ENCODE assay signal across 16 cellular contexts in the genomic region with DNA sequence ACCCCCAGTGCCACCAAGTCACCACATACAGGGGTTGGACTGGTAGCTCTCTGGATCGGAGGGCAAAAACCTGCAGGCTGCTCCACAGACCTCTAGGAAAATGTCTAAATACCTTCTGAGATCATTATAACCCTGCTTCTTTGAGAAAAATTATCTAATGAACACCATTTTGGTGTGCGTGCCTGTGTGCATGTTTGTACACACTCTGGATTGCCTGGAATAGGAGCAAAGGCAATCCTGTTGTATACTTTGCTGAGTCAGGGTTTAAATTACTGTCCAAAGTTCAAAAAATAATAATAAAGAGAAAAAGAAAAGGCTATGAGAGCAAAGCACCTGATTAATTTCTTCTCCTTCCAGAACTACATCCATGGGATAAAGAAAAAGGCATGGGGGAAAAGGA. TPM values are rescaled to one million over a fixed set of nuclear protein-coding genes. Genes with fewer than 3 reads are reported as not detected.
DNase-seq lines count a peak whose midpoint lies in the region; ATAC-seq and TF ChIP-seq lines count a peak whose summit lies in the region.
"Had no signal": no experiment of that assay in that cellular context is flagged by ENCODE, and none has a peak within 500 bp of the region (broad histone marks: within the 10 kb centered on the region; RNA-seq: fewer than 3 reads in every experiment).

No MANE protein-coding gene starts in this region.

- H3K4me1 ChIP-seq in GM23338 (ENCODE audit: insufficient read depth) (peaks cover 48% of the 10 kb centered on the region), mucosa of descending colon (ENCODE audit: low read depth) (peaks cover 34% of the 10 kb centered on the region)

- DNase-seq in CD14-positive monocyte (ENCODE audit: low spot score), result no peak
- no peak for DNase-seq in GM23338 (ENCODE audit: low spot score)
- no peak for DNase-seq in activated T-cell treated with anti-CD3 and anti-CD28 coated beads, Interleukin-2, amount 50 U/mL, for 72 hours
- DNase-seq in mucosa of descending colon, result peak in 1 of 3 donors; percentile 72
- no peak for DNase-seq in MCF 10A (ENCODE audit: unreplicated experiment)
- DNase-seq in omental fat pad (ENCODE audit: low spot score), result no peak
- DNase-seq in G401 (ENCODE audit: low spot score), result no peak
- DNase-seq: activated effector memory CD4-positive, alpha-beta T cell treated with anti-CD3 and anti-CD28 coated beads, Interleukin-2, amount 50 U/mL, for 16 hours; NCI-H2107; stimulated activated CD4-positive, alpha-beta T cell treated with anti-CD3 and anti-CD28 coated beads, Interleukin-4, amount 100 ng/mL, for 24 hours; stimulated activated naive CD4-positive, alpha-beta T cell had no signal

- H3F3A ChIP-seq in GM23338 (replicated peaks; ENCODE audit: low read depth), result no peaks in the 10 kb centered on the region

- H3K4me2 ChIP-seq in GM23338, result peak overlapping the region; percentile 65; the same call in 1 of the 2 replicates

- CTCF ChIA-PET in MCF 10A (lab: Yijun Ruan, JAX), result interaction anchor here (0.5 to 2.6 kb wide), 5 partner anchors 15 to 124 kb away, joined by 3 to 18 read pairs (median 4); no protein-coding TSS in a partner anchor

- peaks cover 93% of the 10 kb centered on the region for H3K4me1 Mint-ChIP-seq in CD14-positive monocyte
- peaks cover 47% of the 10 kb centered on the region for H3K4me1 Mint-ChIP-seq in GM23338
- H3K4me1 Mint-ChIP-seq in activated T-cell treated with anti-CD3 and anti-CD28 coated beads, Interleukin-2, amount 50 U/mL, for 72 hours (ENCODE audit: low read depth), result peaks cover 99% of the 10 kb centered on the region
- H3K4me1 Mint-ChIP-seq in MCF 10A (ENCODE audit: insufficient read depth, unreplicated experiment), result no peaks in the 10 kb centered on the region

- H3K4me3 Mint-ChIP-seq in CD14-positive monocyte (peak overlapping the region in 1 of 2 donors; percentile 79), GM23338 (no peak overlapping the region), MCF 10A (ENCODE audit: unreplicated experiment) (no peak overlapping the region)
- peak overlapping the region; percentile 81 to 85 for H3K4me3 Mint-ChIP-seq in activated T-cell treated with anti-CD3 and anti-CD28 coated beads, Interleukin-2, amount 50 U/mL, for 72 hours

- H3K9me2 ChIP-seq in GM23338 (ENCODE audit: insufficient read depth), result peaks cover 4% of the 10 kb centered on the region; the same call in 1 of the 2 replicates

- no peak for ATAC-seq in GM23338
- ATAC-seq in activated T-cell treated with anti-CD3 and anti-CD28 coated beads, Interleukin-2, amount 50 U/mL, for 72 hours (replicated peaks in 1 of 2), result no peak
- peak; percentile 80 for ATAC-seq in mucosa of descending colon
- no peak for ATAC-seq in activated CD4-positive, CD25-positive, alpha-beta regulatory T cell treated with anti-CD3 and anti-CD28 coated beads, Interleukin-2, amount 50 U/mL, for 24 hours
- ATAC-seq in omental fat pad (ENCODE audit: low FRiP score), result no peak

- H3K27me3 Mint-ChIP-seq in CD14-positive monocyte (ENCODE audit: low read depth in 3 of 3), result peaks cover 0 to 3% (median 1%) of the 10 kb centered on the region in 3 donors
- peaks cover 14% of the 10 kb centered on the region for H3K27me3 Mint-ChIP-seq in GM23338 (ENCODE audit: insufficient read depth, low read depth, poor library complexity)
- no peaks in the 10 kb centered on the region for H3K27me3 Mint-ChIP-seq in activated T-cell treated with anti-CD3 and anti-CD28 coated beads, Interleukin-2, amount 50 U/mL, for 72 hours (ENCODE audit: low read depth)
- H3K27me3 Mint-ChIP-seq in MCF 10A (ENCODE audit: insufficient read depth, unreplicated experiment), result peaks cover 49% of the 10 kb centered on the region

- H3K27ac ChIP-seq in GM23338 (ENCODE audit: low read depth), result no peak overlapping the region

- TF ChIP-seq CTCF in CD14-positive monocyte (IDR thresholded peaks at IDR 0.05) (no peak), GM23338 (conservative IDR thresholded peaks at IDR 0.05; ENCODE audit: low read depth in 2 of 2) (no peak), mucosa of descending colon (IDR thresholded peaks at IDR 0.05) (no peak), MCF 10A (IDR thresholded peaks at IDR 0.05; ENCODE audit: unreplicated experiment) (no peak), omental fat pad (IDR thresholded peaks at IDR 0.05) (no peak)

- H3K79me2 ChIP-seq in GM23338 (replicated peaks; ENCODE audit: insufficient read depth), result no peaks in the 10 kb centered on the region

- H3K36me3 Mint-ChIP-seq in CD14-positive monocyte (peaks cover 63 to 80% of the 10 kb centered on the region in 2 donors), GM23338 (ENCODE audit: low read depth) (no peaks in the 10 kb centered on the region), MCF 10A (ENCODE audit: insufficient read depth, unreplicated experiment) (no peaks in the 10 kb centered on the region)
- peaks cover 20 to 59% of the 10 kb centered on the region in 2 donors for H3K36me3 Mint-ChIP-seq in activated T-cell treated with anti-CD3 and anti-CD28 coated beads, Interleukin-2, amount 50 U/mL, for 72 hours (ENCODE audit: insufficient read depth in 2 of 2)

- POLR2A ChIA-PET in MCF 10A (lab: Yijun Ruan, JAX), result interaction anchor here (0.7 to 0.9 kb wide), 2 partner anchors 12 to 38 kb away, joined by 3 read pairs; a partner anchor contains a TSS

- H3K9me3 Mint-ChIP-seq in CD14-positive monocyte, result peaks cover 0 to 2% (median 0%) of the 10 kb centered on the region in 7 donors
- no peaks in the 10 kb centered on the region for H3K9me3 Mint-ChIP-seq in GM23338
- H3K9me3 Mint-ChIP-seq in activated T-cell treated with anti-CD3 and anti-CD28 coated beads, Interleukin-2, amount 50 U/mL, for 72 hours, result no peaks in the 10 kb centered on the region
- no peaks in the 10 kb centered on the region for H3K9me3 Mint-ChIP-seq in MCF 10A (ENCODE audit: unreplicated experiment)

- H3K27ac Mint-ChIP-seq in CD14-positive monocyte (peak overlapping the region; percentile 88 to 95 (median 95)), GM23338 (no peak overlapping the region; the same call in 1 of the 2 replicates), MCF 10A (ENCODE audit: low read depth, unreplicated experiment) (no peak overlapping the region)
- H3K27ac Mint-ChIP-seq in activated T-cell treated with anti-CD3 and anti-CD28 coated beads, Interleukin-2, amount 50 U/mL, for 72 hours, result peak overlapping the region; percentile 97

- BruUV-seq in MCF 10A (replicated peaks; lab: Mats Ljungman, UMichigan), result no TSS peak

- intact Hi-C loops in CD14-positive monocyte (cut with micrococcal nuclease), result loop anchor here (2.0 to 10.0 kb wide), 4 partner anchors 15 to 69 kb away; a partner anchor contains a TSS
- intact Hi-C loops in mucosa of descending colon (cut with DNase I, micrococcal nuclease), result no loop called here
- intact Hi-C loops in MCF 10A (cut with micrococcal nuclease), result no loop called here

- H2AFZ ChIP-seq in GM23338, result peak overlapping the region; percentile 87; the same call in 1 of the 2 replicates

- H4K20me1 ChIP-seq in GM23338 (replicated peaks; ENCODE audit: insufficient read depth), result no peaks in the 10 kb centered on the region

- no peaks in the 10 kb centered on the region for H3K27me3 ChIP-seq in GM23338 (ENCODE audit: insufficient read depth)

- in situ Hi-C loops in G401 (cut with HindIII; ENCODE audit: low sequenced_read_pairs), result no loop called here

- H3K4me3 ChIP-seq in GM23338, result no peak overlapping the region
- H3K4me3 ChIP-seq in mucosa of descending colon, result no peak overlapping the region

- no peaks in the 10 kb centered on the region for H3K9me3 ChIP-seq in mucosa of descending colon

- H3K36me3 ChIP-seq in GM23338 (ENCODE audit: insufficient read depth), result no peaks in the 10 kb centered on the region
- H3K36me3 ChIP-seq in mucosa of descending colon (ENCODE audit: low read depth), result no peaks in the 10 kb centered on the region

TF ChIP-seq in GM23338, 12 proteins besides CTCF, POLR2A, EP300 and RAD21 (continues in another document):
- TF ChIP-seq EZH2phosphoT487 (IDR thresholded peaks at IDR 0.05; ENCODE audit: unreplicated experiment), result no peak

RNA-seq across cellular contexts. Expression of a gene that starts 11.0 kb away (rescaled TPM):
- 100 to 1,000 TPM; 748 to 968 TPM for polyA plus RNA-seq in CD14-positive monocyte
- 0.12 and 0.56 TPM in 2 replicates for total RNA-seq in GM23338 (2014; rRNA removed; shearing (Covaris generic))
- polyA plus RNA-seq in GM23338 (2016; fragmentation: Nextera tagmentation; extraction: Ambion mirVana), result 0.26 and 1.0 TPM in 2 replicates
- total RNA-seq in activated T-cell treated with anti-CD3 and anti-CD28 coated beads, Interleukin-2, amount 50 U/mL, for 72 hours, result 100 to 1,000 TPM; 272 to 369 TPM
- total RNA-seq in mucosa of descending colon, result 10 to 100 TPM in 1 of 3 donors, 1 to 10 TPM in 2; 7.5 to 15.0 (median 7.7) TPM
- 0.10 TPM in 1 of 2 replicates, not detected in the other for total RNA-seq in MCF 10A (2022)
- total RNA-seq in omental fat pad, result 10 to 100 TPM in 3 of 4 donors, 1 to 10 TPM in 1; 9.9 to 35.9 (median 13.7) TPM
- total RNA-seq in G401 (2014; rRNA removed; shearing (Covaris generic)), result not detected in 2 replicates
- total RNA-seq: bronchial epithelial cell, myocyte, renal cortical epithelial cell, SK-MEL-5 had no signal

RNA-seq across cellular contexts. Expression of a gene that starts 37.3 kb away (rescaled TPM):
- not detected for polyA plus RNA-seq in CD14-positive monocyte
- total RNA-seq in GM23338 (2014; rRNA removed; shearing (Covaris generic)), result 0.03 and 0.04 TPM in 2 replicates
- 0.09 TPM in 1 of 2 replicates, not detected in the other for polyA plus RNA-seq in GM23338 (2016; fragmentation: Nextera tagmentation; extraction: Ambion mirVana)
- not detected for total RNA-seq in activated T-cell treated with anti-CD3 and anti-CD28 coated beads, Interleukin-2, amount 50 U/mL, for 72 hours
- 1 to 10 TPM in 1 of 3 donors, under 1 TPM in 2; 0.23 to 3.7 (median 0.34) TPM for total RNA-seq in mucosa of descending colon
- total RNA-seq in MCF 10A (2022), result not detected in 2 replicates
- under 1 TPM in 2 of 4 donors, not detected in 2; 0.28 to 0.47 TPM for total RNA-seq in omental fat pad
- 0.10 TPM in 1 of 2 replicates, not detected in the other for total RNA-seq in G401 (2014; rRNA removed; shearing (Covaris generic))
- total RNA-seq: myocyte, SK-MEL-5 had no signal

RNA-seq across cellular contexts. Expression of a gene that starts 38.4 kb away (rescaled TPM):
- polyA plus RNA-seq in CD14-positive monocyte (1 to 10 TPM; 4.2 to 8.5 TPM), GM23338 (2016; fragmentation: Nextera tagmentation; extraction: Ambion mirVana) (0.92 and 1.3 TPM in 2 replicates)
- total RNA-seq in GM23338 (2014; rRNA removed; shearing (Covaris generic)), result 2.9 and 5.7 TPM in 2 replicates
- total RNA-seq in activated T-cell treated with anti-CD3 and anti-CD28 coated beads, Interleukin-2, amount 50 U/mL, for 72 hours, result 10 to 100 TPM; 71.3 to 76.3 TPM
- total RNA-seq in mucosa of descending colon (10 to 100 TPM in 1 of 3 donors, 1 to 10 TPM in 2; 4.9 to 19.6 (median 9.0) TPM), MCF 10A (2022) (11.9 and 17.7 TPM in 2 replicates), omental fat pad (1 to 10 TPM; 1.3 to 2.5 (median 2.4) TPM)
- total RNA-seq in G401 (2014; rRNA removed; shearing (Covaris generic)), result not detected in 2 replicates
- total RNA-seq: myocyte, SK-MEL-5 had no signal

RNA-seq across cellular contexts. Expression of a gene that starts 50.3 kb away (rescaled TPM):
- polyA plus RNA-seq in CD14-positive monocyte (10 to 100 TPM in 1 of 2 donors, 1 to 10 TPM in 1; 8.0 to 18.6 TPM), GM23338 (2016; fragmentation: Nextera tagmentation; extraction: Ambion mirVana) (2.1 and 2.6 TPM in 2 replicates)
- total RNA-seq in GM23338 (2014; rRNA removed; shearing (Covaris generic)), result 2.8 and 4.2 TPM in 2 replicates
- total RNA-seq in activated T-cell treated with anti-CD3 and anti-CD28 coated beads, Interleukin-2, amount 50 U/mL, for 72 hours, result 10 to 100 TPM; 10.1 to 12.9 TPM
- total RNA-seq in mucosa of descending colon (10 to 100 TPM; 34.4 to 83.1 (median 72.4) TPM), MCF 10A (2022) (7.0 and 13.7 TPM in 2 replicates), omental fat pad (10 to 100 TPM in 3 of 4 donors, 1 to 10 TPM in 1; 6.8 to 56.6 (median 33.6) TPM)
- total RNA-seq in G401 (2014; rRNA removed; shearing (Covaris generic)), result not detected in 2 replicates
- total RNA-seq: myocyte had no signal

Comparison
In these comparisons a context has a peak if more than half of its experiments do, and no peak if none do; other contexts are left out.
1. H3K27ac Mint-ChIP-seq: peak in CD14-positive monocyte (7 of 7) and activated T-cell treated with anti-CD3 and anti-CD28 coated beads, Interleukin-2, amount 50 U/mL, for 72 hours (single experiment); none in GM23338 (single experiment) and MCF 10A (single experiment).
2. H3K4me3 Mint-ChIP-seq: peak in activated T-cell treated with anti-CD3 and anti-CD28 coated beads, Interleukin-2, amount 50 U/mL, for 72 hours (2 of 2); none in GM23338 (single experiment) and MCF 10A (single experiment).
3. RNA of a gene that starts 11.0 kb away (total RNA-seq): 272 to 369 TPM in activated T-cell treated with anti-CD3 and anti-CD28 coated beads, Interleukin-2, amount 50 U/mL, for 72 hours; 9.9 to 35.9 TPM in omental fat pad, 7.5 to 15.0 TPM in mucosa of descending colon, 0.12 to 0.56 TPM in GM23338, 0.10 TPM in MCF 10A and not detected in G401; every median in the first group is over 4 times any median in the second.
4. intact Hi-C loops: an anchor here in CD14-positive monocyte (2.0 to 10.0 kb wide); none called in mucosa of descending colon and MCF 10A.